In the genomic region with DNA sequence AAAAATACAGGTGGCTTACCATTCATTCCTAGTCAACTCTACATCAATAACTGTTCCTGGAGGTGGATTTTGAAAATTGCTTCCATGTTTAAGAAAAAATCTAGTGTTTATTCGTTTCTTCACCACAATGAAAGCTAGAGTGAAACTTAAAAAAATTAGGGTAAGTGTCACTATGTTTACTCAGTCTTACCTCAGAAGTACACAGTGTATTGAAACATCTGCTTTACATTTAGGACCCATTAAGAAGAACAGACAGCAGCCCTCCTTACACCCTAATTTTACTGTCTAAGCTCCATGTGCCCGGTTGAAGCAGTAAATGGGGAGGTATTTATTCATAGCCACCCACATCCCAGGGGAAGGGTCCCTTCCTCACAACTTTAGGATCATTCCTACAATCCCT, we compare ENCODE assay signal across 37 cellular contexts. TPM values are rescaled to one million over a fixed set of nuclear protein-coding genes. Genes with fewer than 3 reads are reported as not detected.
"Had no signal": no experiment of that assay in that cellular context is flagged by ENCODE, and none has a peak within 500 bp of the region (broad histone marks: within the 10 kb centered on the region; RNA-seq: fewer than 3 reads in every experiment).

No MANE protein-coding gene starts in this region.

- H3K36me3 ChIP-seq: brain microvascular endothelial cell, esophagus muscularis mucosa had no signal

- DNase-seq: activated CD4-positive, alpha-beta memory T cell treated with anti-CD3 and anti-CD28 coated beads for 36 hours; activated CD4-positive, alpha-beta T cell treated with anti-CD3 and anti-CD28 coated beads for 36 hours; activated CD4-positive, alpha-beta T cell treated with anti-CD3 and anti-CD28 coated beads, Interleukin-2, amount 10 ng/mL, durations not matched to agents 24 days and 14 days; activated CD4-positive, CD25-positive, alpha-beta regulatory T cell; activated CD4-positive, CD25-positive, alpha-beta regulatory T cell treated with anti-CD3 and anti-CD28 coated beads, Interleukin-2, amount 50 U/mL, for 72 hours; activated CD8-positive, alpha-beta memory T cell treated with anti-CD3 and anti-CD28 coated beads, Interleukin-2, amount 10 ng/mL, durations not matched to agents 7 days and 5 days; activated CD8-positive, alpha-beta memory T cell treated with anti-CD3 and anti-CD28 coated beads, Interleukin-2, amount 50 U/mL, for 4 hours; activated CD8-positive, alpha-beta T cell treated with anti-CD3 and anti-CD28 coated beads, Interleukin-2, amount 10 ng/mL, durations not matched to agents 7 days and 5 days; activated gamma-delta T cell; activated naive CD4-positive, alpha-beta T cell; activated naive CD4-positive, alpha-beta T cell treated with anti-CD3 and anti-CD28 coated beads, Interleukin-2, amount 10 ng/mL, durations not matched to agents 7 days and 5 days; activated naive CD8-positive, alpha-beta T cell treated with anti-CD3 and anti-CD28 coated beads, Interleukin-2, amount 10 ng/mL, durations not matched to agents 7 days and 5 days; activated T-cell treated with anti-CD3 and anti-CD28 coated beads for 4 hours; activated T-cell treated with anti-CD3 and anti-CD28 coated beads, Interleukin-2, amount 50 U/mL, for 24 hours; activated T-cell treated with anti-CD3 and anti-CD28 coated beads, Interleukin-2, amount 50 U/mL, for 72 hours; amniotic stem cell; anterior cingulate cortex; brain microvascular endothelial cell; cortex of kidney; dermis blood vessel endothelial cell; effector CD4-positive, alpha-beta T cell; effector memory CD8-positive, alpha-beta T cell; erythroblast; foreskin melanocyte; head of caudate nucleus; T-helper 2 cell had no signal

- FAIRE-seq: astrocyte, bronchial epithelial cell, colon had no signal

- H3K4me3 ChIP-seq: esophagus muscularis mucosa had no signal

- H3K27me3 ChIP-seq: brain microvascular endothelial cell had no signal

- ATAC-seq: activated CD4-positive, alpha-beta T cell treated with anti-CD3 and anti-CD28 coated beads for 36 hours; activated CD8-positive, alpha-beta memory T cell treated with anti-CD3 and anti-CD28 coated beads, Interleukin-2, amount 10 ng/mL, durations not matched to agents 7 days and 5 days; activated CD8-positive, alpha-beta T cell treated with anti-CD3 and anti-CD28 coated beads, Interleukin-2, amount 10 ng/mL, durations not matched to agents 7 days and 5 days; activated naive CD4-positive, alpha-beta T cell treated with anti-CD3 and anti-CD28 coated beads, Interleukin-2, amount 50 U/mL, for 72 hours; activated T-cell treated with anti-CD3 and anti-CD28 coated beads, Interleukin-2, amount 50 U/mL, for 72 hours; effector memory CD8-positive, alpha-beta T cell had no signal

- H3K9me3 ChIP-seq: esophagus muscularis mucosa had no signal

- H3K27ac ChIP-seq: brain microvascular endothelial cell, esophagus muscularis mucosa had no signal

RNA-seq across cellular contexts. Expression of a gene that starts 51.4 kb away (rescaled TPM):
- total RNA-seq: activated CD4-positive, alpha-beta memory T cell treated with anti-CD3 and anti-CD28 coated beads for 36 hours; activated CD4-positive, alpha-beta T cell treated with anti-CD3 and anti-CD28 coated beads for 36 hours; activated CD4-positive, alpha-beta T cell treated with anti-CD3 and anti-CD28 coated beads, Interleukin-2, amount 10 ng/mL, durations not matched to agents 24 days and 14 days; activated CD8-positive, alpha-beta memory T cell treated with anti-CD3 and anti-CD28 coated beads for 36 hours; activated CD8-positive, alpha-beta memory T cell treated with anti-CD3 and anti-CD28 coated beads, Interleukin-2, amount 10 ng/mL, durations not matched to agents 7 days and 5 days; activated CD8-positive, alpha-beta T cell treated with anti-CD3 and anti-CD28 coated beads, Interleukin-2, amount 10 ng/mL, durations not matched to agents 7 days and 5 days; activated naive CD4-positive, alpha-beta T cell treated with anti-CD3 and anti-CD28 coated beads, Interleukin-2, amount 50 U/mL, for 72 hours; activated naive CD8-positive, alpha-beta T cell treated with anti-CD3 and anti-CD28 coated beads, Interleukin-2, amount 10 ng/mL, durations not matched to agents 7 days and 5 days; activated T-cell treated with anti-CD3 and anti-CD28 coated beads, Interleukin-2, amount 50 U/mL, for 72 hours; astrocyte; bronchial epithelial cell; cardiac septum; chondrocyte; esophagus muscularis mucosa; fibroblast of lung; T-helper 1 cell treated with Interleukin-12 subunit alpha and Interleukin-12 subunit beta and Interleukin-4 antibody, amounts not matched to agents 30 ng/mL and 1 ng/mL, for 36 hours had no signal
- polyA plus RNA-seq: adipose tissue, fibroblast of lung had no signal
